In the genomic region with DNA sequence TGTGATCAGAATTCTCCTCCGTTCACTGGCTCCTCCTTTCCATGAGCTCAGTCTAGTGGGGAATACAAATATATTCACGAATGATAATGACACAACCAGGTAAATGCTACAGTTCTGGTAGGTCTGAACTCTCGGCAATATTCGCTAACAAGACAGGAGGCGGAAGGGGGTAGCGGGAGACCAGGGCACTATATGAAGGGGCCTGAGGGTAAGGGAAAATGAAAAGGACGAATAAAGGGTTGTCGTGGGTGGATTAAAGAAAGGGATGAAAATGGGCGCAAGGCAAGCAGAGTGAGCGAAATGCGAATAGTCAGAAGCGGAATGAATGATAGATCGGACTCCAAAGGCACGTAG, we compare ENCODE assay signal across 8 cellular contexts. TPM values are rescaled to one million over a fixed set of nuclear protein-coding genes. Genes with fewer than 3 reads are reported as not detected.
DNase-seq lines count a peak whose midpoint lies in the region; ATAC-seq and TF ChIP-seq lines count a peak whose summit lies in the region.

No MANE protein-coding gene starts in this region.

- no peak overlapping the region for H2AK5ac ChIP-seq in mesenchymal stem cell (ENCODE audit: low read length, severe bottlenecking)

- H2BK12ac ChIP-seq in mesenchymal stem cell (ENCODE audit: low read length in 2 of 2), result no peak overlapping the region

- in situ Hi-C loops in KBM-7 (cut with MboI; ENCODE audit: low pct_unique_long_range_greater_than_20kb, low sequenced_read_pairs), result no loop called here

- TF ChIP-seq CTCF in AG04450 (IDR thresholded peaks at IDR 0.05; ENCODE audit: low read depth, low read length), result no peak

- no peak overlapping the region for H3K14ac ChIP-seq in mesenchymal stem cell (ENCODE audit: low read length in 2 of 2)

- H4K8ac ChIP-seq in mesenchymal stem cell (ENCODE audit: low read length), result no peak overlapping the region

- peak overlapping the region; percentile 89 for H3K27ac ChIP-seq in AG04450 (ENCODE audit: low read depth, low read length)
- peak overlapping the region; percentile 87 for H3K27ac ChIP-seq in mesenchymal stem cell (ENCODE audit: low read length, poor library complexity, severe bottlenecking)

- H3K4me3 ChIP-seq in AG04450 (ENCODE audit: low read depth, low read length) (peak overlapping the region; percentile 72), mesenchymal stem cell (ENCODE audit: insufficient read depth in 1 of 2, low read depth in 1 of 2, low read length in 2 of 2) (peak overlapping the region; percentile 73 to 87)

- no peak overlapping the region for H3K23ac ChIP-seq in mesenchymal stem cell (ENCODE audit: low read length in 2 of 2)

- no peak overlapping the region for H2BK15ac ChIP-seq in mesenchymal stem cell (ENCODE audit: low read depth, poor library complexity, severe bottlenecking)

- H3K27me3 ChIP-seq in AG04450 (ENCODE audit: control insufficient read depth, insufficient read depth, low read length) (no peaks in the 10 kb centered on the region), mesenchymal stem cell (ENCODE audit: control insufficient read depth in 1 of 2, insufficient read depth in 1 of 2, low read length in 2 of 2) (no peaks in the 10 kb centered on the region)

- H3K79me1 ChIP-seq in mesenchymal stem cell (replicated peaks; ENCODE audit: low read length, poor library complexity, severe bottlenecking), result peaks cover 1% of the 10 kb centered on the region

- CTCF ChIA-PET in AG04450 (lab: Charles Lee), result no interaction called here

- H2BK120ac ChIP-seq in mesenchymal stem cell (ENCODE audit: low read depth, low read length), result no peak overlapping the region

- H2AFZ ChIP-seq in mesenchymal stem cell (ENCODE audit: low read depth, low read length), result peak overlapping the region; percentile 76

- H3K9me3 ChIP-seq in AG04450 (ENCODE audit: control insufficient read depth, insufficient read depth, low read length), result no peaks in the 10 kb centered on the region
- H3K9me3 ChIP-seq in mesenchymal stem cell (ENCODE audit: control insufficient read depth, low read length), result no peaks in the 10 kb centered on the region

- under 1% methylated on average over 12 of the region's 14 CpGs for WGBS in mesenchymal stem cell

- peak; percentile 18 for ATAC-seq in GM19351 (IDR thresholded peaks at IDR 0.05; ENCODE audit: unreplicated experiment)

- POLR2A ChIA-PET in AG04450 (lab: Yijun Ruan, JAX), result no interaction called here

- peak overlapping the region; percentile 66 for H3K4me2 ChIP-seq in mesenchymal stem cell (ENCODE audit: low read length, poor library complexity, severe bottlenecking)

- H4K91ac ChIP-seq in mesenchymal stem cell (ENCODE audit: low read length), result no peak overlapping the region

- H3K36me3 ChIP-seq in mesenchymal stem cell (ENCODE audit: control insufficient read depth in 1 of 2, insufficient read depth in 2 of 2, low read depth in 1 of 2, low read length in 2 of 2), result no peaks in the 10 kb centered on the region

- H3K9ac ChIP-seq in mesenchymal stem cell (ENCODE audit: low read length), result peak overlapping the region; percentile 96

- H2BK5ac ChIP-seq in mesenchymal stem cell (ENCODE audit: low read depth, low read length, poor library complexity, severe bottlenecking), result no peak overlapping the region

- peaks cover 5% of the 10 kb centered on the region for H3K4me1 ChIP-seq in mesenchymal stem cell (ENCODE audit: control insufficient read depth, insufficient read depth, low read depth, low read length)

- H3K4ac ChIP-seq in mesenchymal stem cell (ENCODE audit: low read depth in 1 of 2, low read length in 2 of 2), result peak overlapping the region in 1 of 2 experiments; percentile 51

- DNase-seq in AG04450 (ENCODE audit: low read depth, low spot score), result no peak
- DNase-seq in KBM-7, result peak; percentile 64
- DNase-seq in cerebellar cortex (ENCODE audit: low spot score), result peak; percentile 3
- no peak for DNase-seq in mesenchymal stem cell
- DNase-seq in NCI-H526 treated with DMSO at 0.1 percent for 48 hours (lab: John Stamatoyannopoulos, UW), result no peak
- no peak for DNase-seq in HPDE6-E6E7 (ENCODE audit: extremely low spot score)
- no peak for DNase-seq in glomerular visceral epithelial cell (ENCODE audit: extremely low spot score)

- H3K18ac ChIP-seq in mesenchymal stem cell (ENCODE audit: low read depth in 1 of 2, low read length in 2 of 2), result peak overlapping the region in 1 of 2 experiments; percentile 62

RNA-seq across cellular contexts. Expression of a gene that starts 0.7 kb away (rescaled TPM):
- polyA plus RNA-seq in AG04450 (2011; rRNA removed), result 3.8 and 5.0 TPM in 2 replicates
- 1.7 and 1.9 TPM in 2 replicates for polyA minus RNA-seq in AG04450 (2011; rRNA and poly(A)+ RNA removed)
- polyA plus RNA-seq in mesenchymal stem cell (2013, experiment 1 of 2), result 9.4 TPM
- polyA plus RNA-seq in mesenchymal stem cell (2013, experiment 2 of 2), result 10.1 TPM

RNA-seq across cellular contexts. Expression of a gene that starts 47.1 kb away (rescaled TPM):
- not detected in 2 replicates for polyA plus RNA-seq in AG04450 (2011; rRNA removed)
- polyA minus RNA-seq in AG04450 (2011; rRNA and poly(A)+ RNA removed), result not detected in 2 replicates
- polyA plus RNA-seq in mesenchymal stem cell (2013, experiment 1 of 2), result not detected
- polyA plus RNA-seq in mesenchymal stem cell (2013, experiment 2 of 2), result not detected

Comparison
In these comparisons a context has a peak if more than half of its experiments do, and no peak if none do; other contexts are left out.
1. DNase-seq: peak in KBM-7 (single experiment) and cerebellar cortex (single experiment); none in AG04450 (single experiment), mesenchymal stem cell (single experiment), NCI-H526 treated with DMSO at 0.1 percent for 48 hours (single experiment), HPDE6-E6E7 (single experiment) and glomerular visceral epithelial cell (single experiment).